In the genomic region with DNA sequence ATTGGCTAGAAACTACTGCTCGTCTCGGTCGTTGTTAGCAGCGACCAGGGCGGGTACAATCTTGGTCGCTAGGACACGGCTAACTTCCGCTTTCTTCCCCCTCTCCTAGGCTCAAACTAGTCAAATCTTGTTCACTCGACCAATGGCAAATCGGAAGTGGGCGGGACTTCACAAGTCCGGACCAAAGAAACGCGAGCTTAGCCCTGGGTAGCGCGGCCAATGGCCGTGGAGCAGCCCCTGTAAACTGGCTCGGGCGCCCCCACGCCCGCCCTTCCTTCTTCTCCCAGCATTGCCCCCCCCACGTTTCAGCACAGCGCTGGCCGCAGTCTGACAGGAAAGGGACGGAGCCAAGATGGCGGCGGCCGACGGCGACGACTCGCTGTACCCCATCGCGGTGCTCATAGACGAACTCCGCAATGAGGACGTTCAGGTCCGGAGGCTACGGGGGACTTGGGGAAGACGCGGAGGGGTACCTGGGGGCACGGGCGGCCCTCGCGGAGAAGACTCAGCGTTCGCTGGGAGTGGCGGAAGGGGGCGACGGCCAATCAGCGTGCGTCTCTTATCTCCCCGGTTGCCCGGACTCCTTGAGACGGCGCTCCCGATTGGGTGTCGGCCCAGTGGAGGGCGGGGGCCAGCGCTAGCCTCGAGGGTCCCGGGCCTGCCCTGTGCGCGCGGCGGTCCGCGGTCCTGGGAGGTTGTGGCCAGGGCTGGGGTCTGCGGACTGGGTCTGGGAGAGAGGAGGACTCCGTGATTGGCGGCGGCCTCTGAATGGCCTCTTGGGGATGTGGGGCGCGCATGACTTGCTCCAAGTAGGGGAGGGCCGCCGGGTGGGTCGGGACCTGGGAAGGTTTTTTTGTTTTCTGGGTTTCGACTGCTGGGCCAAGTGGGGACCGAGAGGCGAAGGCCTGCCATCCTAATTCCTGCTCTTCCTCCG, we compare ENCODE assay signal across 8 cellular contexts. TPM values are rescaled to one million over a fixed set of nuclear protein-coding genes. Genes with fewer than 3 reads are reported as not detected.
DNase-seq lines count a peak whose midpoint lies in the region; TF ChIP-seq lines count a peak whose summit lies in the region.

A gene (plus strand): TSS at position 308 of the 934 bp plus-strand sequence. CDS start 45 bp downstream, at position 353.

- no peaks in the 10 kb centered on the region for H3K9me3 Mint-ChIP-seq in activated naive CD4-positive, alpha-beta T cell treated with anti-CD3 and anti-CD28 coated beads for 36 hours

- H3K36me3 ChIP-seq in neuron (ENCODE audit: insufficient read depth, low read length) (peaks cover 29% of the 10 kb centered on the region), subcutaneous abdominal adipose tissue (ENCODE audit: control insufficient read depth in 5 of 5, insufficient read depth in 5 of 5, low read length in 5 of 5) (peaks cover 4 to 17% (median 8%) of the 10 kb centered on the region in 5 donors)

- peaks cover 25% of the 10 kb centered on the region for H3K9me3 ChIP-seq in neuron (ENCODE audit: low read length)
- no peaks in the 10 kb centered on the region for H3K9me3 ChIP-seq in subcutaneous abdominal adipose tissue (ENCODE audit: control insufficient read depth in 5 of 5, low read length in 5 of 5)

- H3K4me3 Mint-ChIP-seq in activated naive CD4-positive, alpha-beta T cell treated with anti-CD3 and anti-CD28 coated beads for 36 hours: peak within 1 kb of the TSS; percentile 85

- H3K4me1 ChIP-seq in neuron (ENCODE audit: insufficient read depth, low read length): peaks cover 13% of the 10 kb centered on the region
- peaks cover 7 to 41% (median 38%) of the 10 kb centered on the region in 5 donors for H3K4me1 ChIP-seq in subcutaneous abdominal adipose tissue (ENCODE audit: control insufficient read depth in 5 of 5, insufficient read depth in 5 of 5, low read length in 5 of 5)

- H3K36me3 Mint-ChIP-seq in activated naive CD4-positive, alpha-beta T cell treated with anti-CD3 and anti-CD28 coated beads for 36 hours (ENCODE audit: low read depth): peaks cover 18% of the 10 kb centered on the region

- intact Hi-C loops in activated naive CD4-positive, alpha-beta T cell treated with anti-CD3 and anti-CD28 coated beads for 36 hours (cut with micrococcal nuclease): loop anchor here (1.0 to 10.0 kb wide), 6 partner anchors 19 to 448 kb away; a partner anchor contains a TSS

- H3K27ac Mint-ChIP-seq in activated naive CD4-positive, alpha-beta T cell treated with anti-CD3 and anti-CD28 coated beads for 36 hours: peak within 1 kb of the TSS; percentile 94

- DNase-seq in GM03348 (ENCODE audit: low spot score) (peak; percentile 100), HFF-Myc (ENCODE audit: extremely low read depth, low read depth) (peak; percentile 100), NAMALWA (ENCODE audit: low spot score) (peak; percentile 100), SK-N-DZ (ENCODE audit: low spot score) (peak; percentile 99), foreskin melanocyte (peak; percentile 100)
- peak; percentile 99 for DNase-seq in activated naive CD4-positive, alpha-beta T cell treated with anti-CD3 and anti-CD28 coated beads for 36 hours

- H2AFZ ChIP-seq in neuron (ENCODE audit: low read depth, low read length): peak within 1 kb of the TSS; percentile 44

- H3K4me3 ChIP-seq in HFF-Myc (replicated peaks; ENCODE audit: low read depth, low read length) (peak within 1 kb of the TSS; percentile 87), neuron (ENCODE audit: low read length) (peak within 1 kb of the TSS; percentile 96), subcutaneous abdominal adipose tissue (ENCODE audit: low read depth in 1 of 5, low read length in 5 of 5) (peak within 1 kb of the TSS; percentile 87 to 95 (median 92))

- H3K27me3 ChIP-seq in neuron (ENCODE audit: insufficient read depth, low read length) (no peaks in the 10 kb centered on the region), subcutaneous abdominal adipose tissue (ENCODE audit: control insufficient read depth in 5 of 5, insufficient read depth in 4 of 5, low read length in 5 of 5) (no peaks in the 10 kb centered on the region)

- H3K27me3 Mint-ChIP-seq in activated naive CD4-positive, alpha-beta T cell treated with anti-CD3 and anti-CD28 coated beads for 36 hours (ENCODE audit: low read depth): no peaks in the 10 kb centered on the region

- CTCF ChIA-PET in activated naive CD4-positive, alpha-beta T cell treated with anti-CD3 and anti-CD28 coated beads for 36 hours (lab: Charles Lee): interaction anchor here (1.3 to 1.6 kb wide), 2 partner anchors 47 to 69 kb away, joined by 7 read pairs; no protein-coding TSS in a partner anchor

- TF ChIP-seq CTCF in HFF-Myc (IDR thresholded peaks at IDR 0.05; ENCODE audit: low read depth, low read length, missing control alignments): no peak

- H3K27ac ChIP-seq in subcutaneous abdominal adipose tissue (ENCODE audit: low read depth, low read length): peak within 1 kb of the TSS; percentile 96

- H3K9ac ChIP-seq in subcutaneous abdominal adipose tissue (ENCODE audit: low read length in 5 of 5): peak within 1 kb of the TSS; percentile 32 to 99 (median 94)

- peaks cover 39% of the 10 kb centered on the region for H3K4me1 Mint-ChIP-seq in activated naive CD4-positive, alpha-beta T cell treated with anti-CD3 and anti-CD28 coated beads for 36 hours (ENCODE audit: low read depth)

RNA-seq across cellular contexts. Expression of the gene that starts here (rescaled TPM):
- polyA plus RNA-seq in SK-N-DZ (2014; cell fraction: cytosol; rRNA removed): 119 and 147 TPM in 2 replicates
- polyA plus RNA-seq in SK-N-DZ (2014; cell fraction: nucleus; rRNA removed): 56.6 and 76.9 TPM in 2 replicates
- total RNA-seq in activated naive CD4-positive, alpha-beta T cell treated with anti-CD3 and anti-CD28 coated beads for 36 hours: 100 to 1,000 TPM; 228 to 232 TPM

Comparison
In these comparisons a context has a peak if more than half of its experiments do, and no peak if none do; other contexts are left out.
1. Peak in every context shown above with its lines: DNase-seq, H3K4me3 ChIP-seq and H3K27ac ChIP-seq.